In the genomic region with DNA sequence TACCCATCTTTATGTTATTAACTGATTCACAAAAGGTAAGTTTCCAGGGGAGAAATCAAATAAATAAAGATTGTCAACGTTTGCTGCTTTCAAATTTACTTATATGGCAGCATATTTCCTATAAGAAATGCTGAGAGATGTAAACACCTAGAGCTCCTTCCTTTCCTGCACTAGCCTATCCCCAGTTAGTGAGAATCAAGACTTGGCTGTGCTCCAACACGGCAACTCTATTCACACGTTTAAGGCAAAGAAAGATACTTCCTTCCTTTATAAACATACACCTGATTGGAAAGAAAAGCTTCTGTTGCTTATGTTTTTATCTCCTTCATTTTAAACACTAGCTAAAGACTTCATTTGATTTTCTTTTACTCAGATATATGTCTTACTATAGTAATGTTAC, we compare ENCODE assay signal across 16 cellular contexts.
DNase-seq lines count a peak whose midpoint lies in the region; ATAC-seq, FAIRE-seq and TF ChIP-seq lines count a peak whose summit lies in the region.
"Had no signal": no experiment of that assay in that cellular context is flagged by ENCODE, and none has a peak within 500 bp of the region (broad histone marks: within the 10 kb centered on the region; RNA-seq: fewer than 3 reads in every experiment).

No MANE protein-coding gene starts in this region.

- no peak for ATAC-seq in activated CD4-positive, CD25-positive, alpha-beta regulatory T cell treated with anti-CD3 and anti-CD28 coated beads, Interleukin-2, amount 50 U/mL, for 24 hours

- H3K4me1 ChIP-seq in small intestine (ENCODE audit: control insufficient read depth in 2 of 2, insufficient read depth in 1 of 2, low read depth in 1 of 2, low read length in 1 of 2): no peaks in the 10 kb centered on the region

- no peak for FAIRE-seq in bronchial epithelial cell (lab: Jason Lieb, UNC)
- FAIRE-seq in small intestine (lab: Jason Lieb, UNC): no peak

- DNase-seq in NCI-H2171 treated with DMSO at 0.1 percent for 48 hours (lab: John Stamatoyannopoulos, UW) (peak; percentile 52), NCI-H2171 (lab: John Stamatoyannopoulos, UW) (no peak), NCI-H69 (lab: John Stamatoyannopoulos, UW) (peak; percentile 85), bronchial epithelial cell (ENCODE audit: low read depth) (peak; percentile 15), small intestine (peak; percentile 58), DMS53 treated with DMSO at 0.1 percent for 48 hours (lab: John Stamatoyannopoulos, UW; ENCODE audit: unreplicated experiment) (no peak), DMS79 treated with DMSO at 0.1 percent for 48 hours (lab: John Stamatoyannopoulos, UW) (no peak)
- DNase-seq: CD8-positive, alpha-beta memory T cell; EL; HFFc6; NCI-H1417 treated with DMSO at 0.1 percent for 48 hours; NCI-H2029; NCI-H2227 treated with DMSO at 0.1 percent for 48 hours; NCI-H524 had no signal

- H3K36me3 ChIP-seq in bronchial epithelial cell (ENCODE audit: control insufficient read depth, insufficient read depth, low read length) (no peaks in the 10 kb centered on the region), small intestine (ENCODE audit: control insufficient read depth in 2 of 2, insufficient read depth in 2 of 2, low read length in 2 of 2) (no peaks in the 10 kb centered on the region)
- H3K36me3 ChIP-seq: BLaER1 treated with 17β-estradiol and CSF1 and Interleukin-3, amounts not matched to agents 10 nM and 100 nM had no signal

- H3K27me3 ChIP-seq in bronchial epithelial cell (ENCODE audit: control insufficient read depth, insufficient read depth, low read length) (no peaks in the 10 kb centered on the region), small intestine (ENCODE audit: control insufficient read depth in 2 of 2, insufficient read depth in 2 of 2, low read length in 2 of 2) (no peaks in the 10 kb centered on the region)
- H3K27me3 ChIP-seq: BLaER1 treated with 17β-estradiol and CSF1 and Interleukin-3, amounts not matched to agents 10 nM and 100 nM had no signal

- H3K4me3 ChIP-seq in bronchial epithelial cell (ENCODE audit: low read depth, low read length) (no peak overlapping the region), small intestine (ENCODE audit: low read depth in 1 of 2, low read length in 2 of 2) (no peak overlapping the region)
- H3K4me3 ChIP-seq: BLaER1 treated with 17β-estradiol and CSF1 and Interleukin-3, amounts not matched to agents 10 nM and 100 nM had no signal

- no peaks in the 10 kb centered on the region for H3K9me3 ChIP-seq in small intestine (ENCODE audit: control insufficient read depth, low read depth)
- H3K9me3 ChIP-seq: BLaER1 treated with 17β-estradiol and CSF1 and Interleukin-3, amounts not matched to agents 10 nM and 100 nM had no signal

- WGBS in small intestine, 3 donors: 5 to 16% (median 6%) methylated on average over 3 of the region's 3 CpGs

- no peak overlapping the region for H3K27ac ChIP-seq in small intestine (ENCODE audit: low read depth in 1 of 2, low read length in 1 of 2)
- H3K27ac ChIP-seq: BLaER1 treated with 17β-estradiol and CSF1 and Interleukin-3, amounts not matched to agents 10 nM and 100 nM had no signal

- no peak for TF ChIP-seq CTCF in bronchial epithelial cell (IDR thresholded peaks at IDR 0.05; ENCODE audit: insufficient read depth, low read length, severe bottlenecking)

Comparison
In these comparisons a context has a peak if more than half of its experiments do, and no peak if none do; other contexts are left out.
1. DNase-seq: peak in NCI-H2171 treated with DMSO at 0.1 percent for 48 hours (single experiment), NCI-H69 (single experiment), bronchial epithelial cell (single experiment) and small intestine (single experiment); none in NCI-H2171 (single experiment), DMS53 treated with DMSO at 0.1 percent for 48 hours (single experiment) and DMS79 treated with DMSO at 0.1 percent for 48 hours (single experiment).